12 cellular contexts compared by ENCODE assay signal in the genomic region with DNA sequence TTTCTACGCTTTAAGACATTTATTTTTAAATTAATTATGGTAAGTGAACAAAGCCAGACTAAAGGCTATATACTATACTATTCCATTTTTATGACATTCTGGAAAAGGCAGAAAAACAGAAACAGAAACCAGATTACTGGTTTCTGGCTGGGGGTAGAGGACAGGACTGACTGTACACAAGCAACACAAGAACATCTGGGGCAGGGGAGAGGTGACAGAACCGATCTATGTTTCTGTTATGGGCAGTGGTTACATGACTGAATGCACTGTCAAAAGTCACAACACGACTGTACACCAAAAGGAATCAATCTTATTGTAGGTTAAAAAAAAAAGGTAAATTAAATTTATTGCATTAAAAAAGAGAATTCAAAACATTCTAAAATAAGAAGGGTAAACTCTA.
DNase-seq lines count a peak whose midpoint lies in the region; ATAC-seq and TF ChIP-seq lines count a peak whose summit lies in the region.
"Had no signal": no experiment of that assay in that cellular context is flagged by ENCODE, and none has a peak within 500 bp of the region (broad histone marks: within the 10 kb centered on the region; RNA-seq: fewer than 3 reads in every experiment).

No MANE protein-coding gene starts in this region.

- TF ChIP-seq CTCF in hepatocyte (IDR thresholded peaks at IDR 0.05; ENCODE audit: poor library complexity) (no peak), lower lobe of right lung (IDR thresholded peaks at IDR 0.05) (no peak), PC-3 (conservative IDR thresholded peaks at IDR 0.05; ENCODE audit: low read depth, low read length) (no peak)

- POLR2A ChIA-PET in activated CD4-positive, alpha-beta T cell treated with anti-CD3 and anti-CD28 coated beads, Interleukin-2, amount 10 ng/mL, durations not matched to agents 7 days and 5 days (lab: Charles Lee): no interaction called here
- POLR2A ChIA-PET in PC-3 (lab: Charles Lee; ENCODE audit: unreplicated experiment): no interaction called here

- intact Hi-C loops in lower lobe of right lung (cut with DNase I): no loop called here
- intact Hi-C loops in PC-3 (cut with micrococcal nuclease): no loop called here

- H3K9me3 ChIP-seq in hepatocyte (ENCODE audit: low read depth) (no peaks in the 10 kb centered on the region), lower lobe of right lung (no peaks in the 10 kb centered on the region), PC-3 (ENCODE audit: low read length) (no peaks in the 10 kb centered on the region)
- H3K9me3 ChIP-seq: A549, Peyer's patch had no signal

- no peak overlapping the region for H2AFZ ChIP-seq in hepatocyte
- no peak overlapping the region for H2AFZ ChIP-seq in PC-3 (ENCODE audit: low read length)

- H3K4me1 Mint-ChIP-seq in activated CD4-positive, alpha-beta T cell treated with anti-CD3 and anti-CD28 coated beads, Interleukin-2, amount 10 ng/mL, durations not matched to agents 7 days and 5 days: peaks cover 26% of the 10 kb centered on the region
- H3K4me1 Mint-ChIP-seq in naive B cell: peaks cover 3 to 7% (median 7%) of the 10 kb centered on the region in 3 donors

- H3K9ac ChIP-seq in PC-3 (ENCODE audit: low read length): no peak overlapping the region

- no peak overlapping the region for H3K4me3 Mint-ChIP-seq in activated CD4-positive, alpha-beta T cell treated with anti-CD3 and anti-CD28 coated beads, Interleukin-2, amount 10 ng/mL, durations not matched to agents 7 days and 5 days
- H3K4me3 Mint-ChIP-seq in naive B cell: no peak overlapping the region
- H3K4me3 Mint-ChIP-seq: WTC11 had no signal

- no TSS peak for BruUV-seq in PC-3 (replicated peaks; lab: Mats Ljungman, UMichigan)

- peak overlapping the region; percentile 62 for H3K27ac Mint-ChIP-seq in activated CD4-positive, alpha-beta T cell treated with anti-CD3 and anti-CD28 coated beads, Interleukin-2, amount 10 ng/mL, durations not matched to agents 7 days and 5 days
- H3K27ac Mint-ChIP-seq in naive B cell: peak overlapping the region in 4 of 6 donors; percentile 43 to 84 (median 60)

- ATAC-seq in GM21717 (IDR thresholded peaks at IDR 0.05; ENCODE audit: unreplicated experiment) (peak; percentile 91), HG03469 (IDR thresholded peaks at IDR 0.05; ENCODE audit: unreplicated experiment) (peak; percentile 67), naive B cell (ENCODE audit: low read depth in 2 of 2) (no peak), lower lobe of right lung (no peak), PC-3 (no peak)
- ATAC-seq: A549 had no signal

- H3K27ac ChIP-seq in hepatocyte: no peak overlapping the region
- H3K27ac ChIP-seq in lower lobe of right lung: no peak overlapping the region
- no peak overlapping the region for H3K27ac ChIP-seq in PC-3 (ENCODE audit: low read length)
- H3K27ac ChIP-seq: A549, Peyer's patch had no signal

- H3K27me3 ChIP-seq in hepatocyte (no peaks in the 10 kb centered on the region), lower lobe of right lung (ENCODE audit: low read depth) (no peaks in the 10 kb centered on the region), PC-3 (ENCODE audit: low read length) (no peaks in the 10 kb centered on the region)
- H3K27me3 ChIP-seq: Peyer's patch had no signal

- H3K4me1 ChIP-seq in hepatocyte (ENCODE audit: insufficient read depth): no peaks in the 10 kb centered on the region
- peaks cover 3% of the 10 kb centered on the region for H3K4me1 ChIP-seq in lower lobe of right lung
- H3K4me1 ChIP-seq in PC-3 (ENCODE audit: insufficient read depth, low read length): no peaks in the 10 kb centered on the region
- H3K4me1 ChIP-seq: A549, Peyer's patch had no signal

- H3K36me3 Mint-ChIP-seq in activated CD4-positive, alpha-beta T cell treated with anti-CD3 and anti-CD28 coated beads, Interleukin-2, amount 10 ng/mL, durations not matched to agents 7 days and 5 days (ENCODE audit: low read depth): peaks cover 59% of the 10 kb centered on the region
- H3K36me3 Mint-ChIP-seq in naive B cell: peaks cover 12 to 34% of the 10 kb centered on the region in 2 donors

- H3K9me2 ChIP-seq in hepatocyte (replicated peaks; ENCODE audit: insufficient read depth) (no peaks in the 10 kb centered on the region), PC-3 (replicated peaks; ENCODE audit: low read length) (no peaks in the 10 kb centered on the region)

- H3K79me2 ChIP-seq in hepatocyte (no peaks in the 10 kb centered on the region), PC-3 (ENCODE audit: low read length) (no peaks in the 10 kb centered on the region)

- H3K4me2 ChIP-seq in hepatocyte: no peak overlapping the region
- no peak overlapping the region for H3K4me2 ChIP-seq in PC-3 (ENCODE audit: low read length)
- H3K4me2 ChIP-seq: A549 had no signal

- 88% methylated on average over 3 of the region's 3 CpGs for WGBS in hepatocyte (ENCODE audit: low lambda C conversion rate, missing lambda C conversion rate)

- no peaks in the 10 kb centered on the region for H4K20me1 ChIP-seq in hepatocyte (ENCODE audit: insufficient read depth, poor library complexity, severe bottlenecking)
- H4K20me1 ChIP-seq in PC-3 (ENCODE audit: low read length): no peaks in the 10 kb centered on the region

- H3K36me3 ChIP-seq in hepatocyte (replicated peaks; ENCODE audit: insufficient read depth, low read depth) (no peaks in the 10 kb centered on the region), lower lobe of right lung (peaks cover 46% of the 10 kb centered on the region), PC-3 (ENCODE audit: low read depth, low read length) (peaks cover 31% of the 10 kb centered on the region)

- H3K4me3 ChIP-seq in hepatocyte (no peak overlapping the region), lower lobe of right lung (no peak overlapping the region), PC-3 (ENCODE audit: low read length) (no peak overlapping the region)
- H3K4me3 ChIP-seq: A549, Peyer's patch had no signal

- H3K27me3 Mint-ChIP-seq in activated CD4-positive, alpha-beta T cell treated with anti-CD3 and anti-CD28 coated beads, Interleukin-2, amount 10 ng/mL, durations not matched to agents 7 days and 5 days: no peaks in the 10 kb centered on the region
- H3K27me3 Mint-ChIP-seq in naive B cell: no peaks in the 10 kb centered on the region

- H3K9me3 Mint-ChIP-seq in activated CD4-positive, alpha-beta T cell treated with anti-CD3 and anti-CD28 coated beads, Interleukin-2, amount 10 ng/mL, durations not matched to agents 7 days and 5 days: no peaks in the 10 kb centered on the region
- H3K9me3 Mint-ChIP-seq in naive B cell: no peaks in the 10 kb centered on the region
- H3K9me3 Mint-ChIP-seq: WTC11 had no signal

- DNase-seq in activated CD4-positive, alpha-beta T cell treated with anti-CD3 and anti-CD28 coated beads, Interleukin-2, amount 10 ng/mL, durations not matched to agents 7 days and 5 days: peak; percentile 18
- DNase-seq in activated CD4-positive, alpha-beta T cell treated with anti-CD3 and anti-CD28 coated beads, Interleukin-2, amount 50 U/mL, for 4 hours: no peak
- DNase-seq in naive B cell (no peak), hepatocyte (ENCODE audit: low spot score) (no peak), lower lobe of right lung (no peak), PC-3 (no peak)
- DNase-seq: NCI-H1417, Peyer's patch had no signal

- H3F3A ChIP-seq in PC-3 (ENCODE audit: low read length, unreplicated experiment): no peaks in the 10 kb centered on the region

- CTCF ChIA-PET in activated CD4-positive, alpha-beta T cell treated with anti-CD3 and anti-CD28 coated beads, Interleukin-2, amount 10 ng/mL, durations not matched to agents 7 days and 5 days (lab: Charles Lee): interaction anchor here (0.6 to 1.1 kb wide), 2 partner anchors 64 to 70 kb away, joined by 3 read pairs; no protein-coding TSS in a partner anchor
- CTCF ChIA-PET in PC-3 (lab: Charles Lee): no interaction called here

Comparison
In these comparisons a context has a peak if more than half of its experiments do, and no peak if none do; other contexts are left out.
1. ATAC-seq: peak in GM21717 (single experiment) and HG03469 (single experiment); none in naive B cell (0 of 2), lower lobe of right lung (0 of 2) and PC-3 (single experiment).